In the genomic region with DNA sequence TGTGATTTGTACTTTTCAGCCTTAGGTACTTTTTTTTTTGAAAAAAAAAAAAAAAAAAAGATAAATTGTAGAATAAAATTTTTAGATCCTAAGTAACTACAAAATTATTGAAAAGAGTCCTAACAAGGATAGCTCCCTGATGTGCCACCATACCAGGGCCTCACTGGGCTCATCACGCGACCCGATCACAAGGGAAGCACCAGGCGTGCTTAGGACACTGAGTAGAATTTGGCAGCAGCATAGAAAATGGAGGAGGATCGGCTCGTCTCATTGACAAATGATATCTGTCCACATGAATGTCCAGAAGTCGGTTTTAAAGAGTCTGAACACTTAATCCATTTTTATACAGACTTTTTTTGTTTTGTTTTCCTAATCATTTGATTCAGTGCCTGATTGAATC, we compare ENCODE assay signal across 27 cellular contexts.
"Had no signal": no experiment of that assay in that cellular context is flagged by ENCODE, and none has a peak within 500 bp of the region (broad histone marks: within the 10 kb centered on the region; RNA-seq: fewer than 3 reads in every experiment).

No MANE protein-coding gene starts in this region.

- H3K79me2 ChIP-seq: parathyroid adenoma had no signal

- H3K27ac ChIP-seq: neural progenitor cell, ovary, parathyroid adenoma, psoas muscle, right lobe of liver, sigmoid colon, thoracic aorta, tibial artery, upper lobe of right lung, uterus had no signal

- H2AFZ ChIP-seq: neural progenitor cell, parathyroid adenoma had no signal

- DNase-seq: natural killer cell; occipital lobe; ovary; psoas muscle; right cardiac atrium; right lobe of liver; sigmoid colon; small intestine; stimulated activated CD4-positive, alpha-beta T cell treated with anti-CD3 and anti-CD28 coated beads, Interleukin-15, amount 100 ng/mL, for 24 hours; stimulated activated CD4-positive, alpha-beta T cell treated with anti-CD3 and anti-CD28 coated beads, Interleukin-2, amount 100 ng/mL, for 24 hours; stimulated activated CD4-positive, alpha-beta T cell treated with anti-CD3 and anti-CD28 coated beads, Interleukin-2, amount 100 ng/mL, for 48 hours; stimulated activated CD4-positive, alpha-beta T cell treated with anti-CD3 and anti-CD28 coated beads, Interleukin-4, amount 100 ng/mL, for 24 hours; stimulated activated naive B cell treated with anti-CD40 and anti-IgM and Interleukin-4, amounts not matched to agents 10 μg/mL and 1 μg/mL and 100 μg/mL, for 72 hours; stimulated activated naive CD4-positive, alpha-beta T cell treated with Interleukin-2 at 50 U/mL for 16 hours; stomach; tibial artery; transverse colon; upper lobe of right lung; uterus had no signal

- H3K4me3 ChIP-seq: neural progenitor cell, ovary, psoas muscle, right lobe of liver, sigmoid colon, stomach, thoracic aorta, tibial artery, transverse colon, upper lobe of right lung, uterus had no signal

- H3K27ac Mint-ChIP-seq: natural killer cell; neural progenitor cell; stimulated activated effector memory CD8-positive, alpha-beta T cell treated with anti-CD3 and anti-CD28 coated beads, Interleukin-12 subunit alpha, Interleukin-12 subunit beta, amount 100 ng/mL, for 72 hours; stimulated activated naive B cell treated with anti-CD40 and anti-IgM and Interleukin-4, amounts not matched to agents 10 μg/mL and 1 μg/mL and 100 μg/mL, for 72 hours; stimulated activated naive CD8-positive, alpha-beta T cell treated with anti-CD3 and anti-CD28 coated beads, Interleukin-15, Interleukin-2, amounts not matched to agents 100 ng/mL and 50 ng/mL, for 24 hours had no signal

- H3K9ac ChIP-seq: neural progenitor cell, parathyroid adenoma had no signal

- H3K9me3 Mint-ChIP-seq: natural killer cell; nephron; neural progenitor cell; stimulated activated effector memory CD8-positive, alpha-beta T cell treated with anti-CD3 and anti-CD28 coated beads, Interleukin-12 subunit alpha, Interleukin-12 subunit beta, amount 100 ng/mL, for 72 hours; stimulated activated naive B cell treated with anti-CD40 and anti-IgM and Interleukin-4, amounts not matched to agents 10 μg/mL and 1 μg/mL and 100 μg/mL, for 72 hours; stimulated activated naive CD8-positive, alpha-beta T cell treated with anti-CD3 and anti-CD28 coated beads, Interleukin-15, Interleukin-2, amounts not matched to agents 100 ng/mL and 50 ng/mL, for 24 hours; type B pancreatic cell had no signal

- H3K36me3 ChIP-seq: neural progenitor cell, ovary, thoracic aorta, transverse colon, uterus had no signal

- H3K4me3 Mint-ChIP-seq: natural killer cell; nephron; neural progenitor cell; stimulated activated effector memory CD8-positive, alpha-beta T cell treated with anti-CD3 and anti-CD28 coated beads, Interleukin-12 subunit alpha, Interleukin-12 subunit beta, amount 100 ng/mL, for 72 hours; stimulated activated naive B cell treated with anti-CD40 and anti-IgM and Interleukin-4, amounts not matched to agents 10 μg/mL and 1 μg/mL and 100 μg/mL, for 72 hours; stimulated activated naive CD8-positive, alpha-beta T cell treated with anti-CD3 and anti-CD28 coated beads, Interleukin-15, Interleukin-2, amounts not matched to agents 100 ng/mL and 50 ng/mL, for 24 hours; type B pancreatic cell had no signal

- H3K9me3 ChIP-seq: ovary, psoas muscle, right lobe of liver, sigmoid colon, stomach, thoracic aorta, tibial artery, transverse colon, upper lobe of right lung, uterus had no signal

- H3K4me2 ChIP-seq: neural progenitor cell had no signal

- H3K27me3 Mint-ChIP-seq: progenitor cell of endocrine pancreas, type B pancreatic cell had no signal

- H3K4me1 Mint-ChIP-seq: natural killer cell; stimulated activated effector memory CD8-positive, alpha-beta T cell treated with anti-CD3 and anti-CD28 coated beads, Interleukin-12 subunit alpha, Interleukin-12 subunit beta, amount 100 ng/mL, for 72 hours; stimulated activated naive B cell treated with anti-CD40 and anti-IgM and Interleukin-4, amounts not matched to agents 10 μg/mL and 1 μg/mL and 100 μg/mL, for 72 hours had no signal

- ATAC-seq: natural killer cell; stimulated activated effector memory CD8-positive, alpha-beta T cell treated with anti-CD3 and anti-CD28 coated beads, Interleukin-12 subunit alpha, Interleukin-12 subunit beta, amount 100 ng/mL, for 72 hours; stimulated activated naive B cell treated with anti-CD40 and anti-IgM and Interleukin-4, amounts not matched to agents 10 μg/mL and 1 μg/mL and 100 μg/mL, for 72 hours had no signal

- H3K27me3 ChIP-seq: neural progenitor cell, ovary, right lobe of liver, sigmoid colon, stomach, tibial artery, transverse colon, upper lobe of right lung, uterus had no signal

- H3K4me1 ChIP-seq: neural progenitor cell, parathyroid adenoma, right lobe of liver, tibial artery, transverse colon, upper lobe of right lung, uterus had no signal

- H3K36me3 Mint-ChIP-seq: natural killer cell; stimulated activated effector memory CD8-positive, alpha-beta T cell treated with anti-CD3 and anti-CD28 coated beads, Interleukin-12 subunit alpha, Interleukin-12 subunit beta, amount 100 ng/mL, for 72 hours; stimulated activated naive B cell treated with anti-CD40 and anti-IgM and Interleukin-4, amounts not matched to agents 10 μg/mL and 1 μg/mL and 100 μg/mL, for 72 hours had no signal
